9 cellular contexts compared by ENCODE assay signal in the genomic region with DNA sequence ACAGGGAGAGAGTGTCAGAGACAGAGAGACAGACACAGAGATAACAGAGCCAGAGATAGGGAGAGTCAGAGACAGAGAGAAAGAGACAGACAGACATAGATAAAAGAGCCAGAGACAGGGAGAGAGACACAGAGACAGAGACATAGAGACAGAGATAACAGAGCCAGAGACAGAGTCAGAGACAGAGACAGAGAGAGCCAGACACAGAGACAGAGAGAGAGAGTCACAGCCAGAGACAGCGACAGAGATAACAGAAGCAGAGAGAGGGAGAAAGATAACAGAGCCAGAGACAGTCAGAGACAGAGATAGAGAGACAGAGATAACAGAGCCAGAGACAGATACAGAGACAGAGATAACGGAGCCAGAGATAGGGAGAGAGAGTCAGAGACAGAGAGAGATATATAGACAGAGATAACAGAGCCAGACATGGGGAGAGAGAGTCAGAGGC. TPM values are rescaled to one million over a fixed set of nuclear protein-coding genes. Genes with fewer than 3 reads are reported as not detected.
A peak's percentile ranks its signal among the peaks of the same experiment; 100 is the strongest.
DNase-seq lines count a peak whose midpoint lies in the region; ATAC-seq and TF ChIP-seq lines count a peak whose summit lies in the region.
"Had no signal": no experiment of that assay in that cellular context is flagged by ENCODE, and none has a peak within 500 bp of the region (broad histone marks: within the 10 kb centered on the region; RNA-seq: fewer than 3 reads in every experiment).

No MANE protein-coding gene starts in this region.

- no peaks in the 10 kb centered on the region for H3K9me3 ChIP-seq in WERI-Rb-1 (ENCODE audit: severe bottlenecking)

- DNase-seq in activated CD4-positive, alpha-beta T cell treated with anti-CD3 and anti-CD28 coated beads, Interleukin-2, amount 10 ng/mL, durations not matched to agents 24 days and 14 days, result no peak
- no peak for DNase-seq in activated CD4-positive, alpha-beta T cell treated with anti-CD3 and anti-CD28 coated beads for 48 hours
- no peak for DNase-seq in WERI-Rb-1
- DNase-seq in fibroblast of pulmonary artery (ENCODE audit: low read depth), result no peak
- no peak for DNase-seq in stimulated activated effector memory CD8-positive, alpha-beta T cell treated with anti-CD3 and anti-CD28 coated beads, Interleukin-12 subunit alpha, Interleukin-12 subunit beta, amount 100 ng/mL, for 72 hours (ENCODE audit: low spot score in 2 of 2)
- no peak for DNase-seq in KG1 (lab: John Stamatoyannopoulos, UW)

- peak overlapping the region; percentile 82; the same call in 1 of the 2 replicates for H3K4me3 ChIP-seq in WERI-Rb-1 (ENCODE audit: low read depth, low read length)
- peak overlapping the region; percentile 70 for H3K4me3 ChIP-seq in fibroblast of pulmonary artery (replicated peaks; ENCODE audit: low read depth, low read length)

- H3K36me3 ChIP-seq in WERI-Rb-1, result 0 out of 2 replicates have a peak, but pooled peaks cover 2% of the 10 kb centered on the region

- peaks cover 36% of the 10 kb centered on the region for H3K27me3 Mint-ChIP-seq in activated CD4-positive, alpha-beta T cell treated with anti-CD3 and anti-CD28 coated beads, Interleukin-2, amount 10 ng/mL, durations not matched to agents 24 days and 14 days

- H3K27me3 ChIP-seq in WERI-Rb-1 (ENCODE audit: insufficient read depth, low read depth, severe bottlenecking), result no peaks in the 10 kb centered on the region

- ATAC-seq in stimulated activated effector memory CD8-positive, alpha-beta T cell treated with anti-CD3 and anti-CD28 coated beads, Interleukin-12 subunit alpha, Interleukin-12 subunit beta, amount 100 ng/mL, for 72 hours, result no peak
- ATAC-seq in GM19324 (IDR thresholded peaks at IDR 0.05; ENCODE audit: low FRiP score, unreplicated experiment) (no peak), GM19463 (IDR thresholded peaks at IDR 0.05; ENCODE audit: unreplicated experiment) (no peak)

- H3K27ac Mint-ChIP-seq in activated CD4-positive, alpha-beta T cell treated with anti-CD3 and anti-CD28 coated beads, Interleukin-2, amount 10 ng/mL, durations not matched to agents 24 days and 14 days, result peak overlapping the region; percentile 84
- H3K27ac Mint-ChIP-seq in stimulated activated effector memory CD8-positive, alpha-beta T cell treated with anti-CD3 and anti-CD28 coated beads, Interleukin-12 subunit alpha, Interleukin-12 subunit beta, amount 100 ng/mL, for 72 hours, result peak overlapping the region; percentile 84

- peaks cover 9% of the 10 kb centered on the region for H3K36me3 Mint-ChIP-seq in activated CD4-positive, alpha-beta T cell treated with anti-CD3 and anti-CD28 coated beads, Interleukin-2, amount 10 ng/mL, durations not matched to agents 24 days and 14 days (ENCODE audit: low read depth)
- H3K36me3 Mint-ChIP-seq in stimulated activated effector memory CD8-positive, alpha-beta T cell treated with anti-CD3 and anti-CD28 coated beads, Interleukin-12 subunit alpha, Interleukin-12 subunit beta, amount 100 ng/mL, for 72 hours, result peaks cover 42% of the 10 kb centered on the region

- intact Hi-C loops in activated CD4-positive, alpha-beta T cell treated with anti-CD3 and anti-CD28 coated beads, Interleukin-2, amount 10 ng/mL, durations not matched to agents 24 days and 14 days (cut with micrococcal nuclease), result loop anchor here (1.0 to 5.0 kb wide), 2 partner anchors 14 to 207 kb away; a partner anchor contains a TSS

- no peaks in the 10 kb centered on the region for H3K9me3 Mint-ChIP-seq in activated CD4-positive, alpha-beta T cell treated with anti-CD3 and anti-CD28 coated beads, Interleukin-2, amount 10 ng/mL, durations not matched to agents 24 days and 14 days
- no peaks in the 10 kb centered on the region for H3K9me3 Mint-ChIP-seq in stimulated activated effector memory CD8-positive, alpha-beta T cell treated with anti-CD3 and anti-CD28 coated beads, Interleukin-12 subunit alpha, Interleukin-12 subunit beta, amount 100 ng/mL, for 72 hours

- TF ChIP-seq CTCF in WERI-Rb-1 (IDR thresholded peaks at IDR 0.05; ENCODE audit: low read depth, low read length) (no peak), fibroblast of pulmonary artery (IDR thresholded peaks at IDR 0.05; ENCODE audit: low read length, missing control alignments) (no peak)

- no peak overlapping the region for H3K27ac ChIP-seq in WERI-Rb-1

- H3K4me1 Mint-ChIP-seq in activated CD4-positive, alpha-beta T cell treated with anti-CD3 and anti-CD28 coated beads, Interleukin-2, amount 10 ng/mL, durations not matched to agents 24 days and 14 days, result peaks cover 30% of the 10 kb centered on the region
- peaks cover 49% of the 10 kb centered on the region for H3K4me1 Mint-ChIP-seq in stimulated activated effector memory CD8-positive, alpha-beta T cell treated with anti-CD3 and anti-CD28 coated beads, Interleukin-12 subunit alpha, Interleukin-12 subunit beta, amount 100 ng/mL, for 72 hours

- H3K4me3 Mint-ChIP-seq in activated CD4-positive, alpha-beta T cell treated with anti-CD3 and anti-CD28 coated beads, Interleukin-2, amount 10 ng/mL, durations not matched to agents 24 days and 14 days, result peak overlapping the region; percentile 87
- peak overlapping the region; percentile 79 for H3K4me3 Mint-ChIP-seq in stimulated activated effector memory CD8-positive, alpha-beta T cell treated with anti-CD3 and anti-CD28 coated beads, Interleukin-12 subunit alpha, Interleukin-12 subunit beta, amount 100 ng/mL, for 72 hours

RNA-seq across cellular contexts. Expression of a gene that starts 0.9 kb away (rescaled TPM):
- total RNA-seq in activated CD4-positive, alpha-beta T cell treated with anti-CD3 and anti-CD28 coated beads, Interleukin-2, amount 10 ng/mL, durations not matched to agents 24 days and 14 days, result 6.1 and 6.4 TPM in 2 replicates

RNA-seq across cellular contexts. Expression of a gene that starts 27.9 kb away (rescaled TPM):
- total RNA-seq in activated CD4-positive, alpha-beta T cell treated with anti-CD3 and anti-CD28 coated beads, Interleukin-2, amount 10 ng/mL, durations not matched to agents 24 days and 14 days, result 2.8 and 3.3 TPM in 2 replicates
- total RNA-seq: LHCN-M2 had no signal

RNA-seq across cellular contexts. Expression of a gene that starts 48.4 kb away (rescaled TPM):
- total RNA-seq in activated CD4-positive, alpha-beta T cell treated with anti-CD3 and anti-CD28 coated beads, Interleukin-2, amount 10 ng/mL, durations not matched to agents 24 days and 14 days, result 63.7 and 67.6 TPM in 2 replicates
- total RNA-seq: LHCN-M2 had no signal
